Comparison of ENCODE assay signal across 15 cellular contexts in genomic region chr22:48819991-48820390, GRCh38.
"Had no signal": no experiment of that assay in that cellular context is flagged by ENCODE, and none has a peak within 500 bp of the region (broad histone marks: within the 10 kb centered on the region; RNA-seq: fewer than 3 reads in every experiment).

No MANE protein-coding gene starts in this region.

- H3K9me3 ChIP-seq: mucosa of descending colon, testis, transverse colon had no signal

- H3K36me3 Mint-ChIP-seq: naive thymus-derived CD8-positive, alpha-beta T cell; stimulated activated naive B cell treated with anti-CD40 and anti-IgM and Interleukin-4, amounts not matched to agents 10 μg/mL and 1 μg/mL and 100 μg/mL, for 72 hours had no signal

- H3K27ac ChIP-seq: heart left ventricle, parathyroid adenoma, testis, transverse colon had no signal

- H3K4me3 ChIP-seq: heart left ventricle, mucosa of descending colon, testis, transverse colon had no signal

- H3K27ac Mint-ChIP-seq: naive thymus-derived CD8-positive, alpha-beta T cell; stimulated activated naive B cell treated with anti-CD40 and anti-IgM and Interleukin-4, amounts not matched to agents 10 μg/mL and 1 μg/mL and 100 μg/mL, for 72 hours had no signal

- H3K4me1 ChIP-seq: heart left ventricle, parathyroid adenoma, testis, transverse colon had no signal

- H3K36me3 ChIP-seq: heart left ventricle, transverse colon had no signal

- H3K27me3 ChIP-seq: testis had no signal

- H3K9me3 Mint-ChIP-seq: neural crest cell; stimulated activated naive B cell treated with anti-CD40 and anti-IgM and Interleukin-4, amounts not matched to agents 10 μg/mL and 1 μg/mL and 100 μg/mL, for 72 hours; stimulated activated naive CD8-positive, alpha-beta T cell treated with anti-CD3 and anti-CD28 coated beads, Interleukin-15, amount 100 ng/mL, for 72 hours had no signal

- H3K4me3 Mint-ChIP-seq: naive thymus-derived CD8-positive, alpha-beta T cell; neural crest cell; stimulated activated naive B cell treated with anti-CD40 and anti-IgM and Interleukin-4, amounts not matched to agents 10 μg/mL and 1 μg/mL and 100 μg/mL, for 72 hours; stimulated activated naive CD8-positive, alpha-beta T cell treated with anti-CD3 and anti-CD28 coated beads, Interleukin-15, amount 100 ng/mL, for 72 hours had no signal

- H3K79me2 ChIP-seq: parathyroid adenoma had no signal

- H3K4me1 Mint-ChIP-seq: naive thymus-derived CD8-positive, alpha-beta T cell had no signal

- H2AFZ ChIP-seq: parathyroid adenoma had no signal

- DNase-seq: cortex of kidney; effector memory CD4-positive, alpha-beta T cell; hippocampal formation; mucosa of descending colon; naive thymus-derived CD8-positive, alpha-beta T cell; occipital lobe; stimulated activated CD4-positive, alpha-beta T cell treated with anti-CD3 and anti-CD28 coated beads, Interleukin-2, amount 100 ng/mL, for 24 hours; stimulated activated CD4-positive, alpha-beta T cell treated with anti-CD3 and anti-CD28 coated beads, Interleukin-4, amount 100 ng/mL, for 4 hours; stimulated activated naive B cell treated with anti-CD40 and anti-IgM and Interleukin-4, amounts not matched to agents 10 μg/mL and 1 μg/mL and 100 μg/mL, for 72 hours; stimulated activated naive CD8-positive, alpha-beta T cell treated with anti-CD3 and anti-CD28 coated beads, Interleukin-15, amount 100 ng/mL, for 72 hours; testis; transverse colon had no signal

- H3K9ac ChIP-seq: parathyroid adenoma had no signal
